34 cellular contexts compared by ENCODE assay signal in the genomic region with DNA sequence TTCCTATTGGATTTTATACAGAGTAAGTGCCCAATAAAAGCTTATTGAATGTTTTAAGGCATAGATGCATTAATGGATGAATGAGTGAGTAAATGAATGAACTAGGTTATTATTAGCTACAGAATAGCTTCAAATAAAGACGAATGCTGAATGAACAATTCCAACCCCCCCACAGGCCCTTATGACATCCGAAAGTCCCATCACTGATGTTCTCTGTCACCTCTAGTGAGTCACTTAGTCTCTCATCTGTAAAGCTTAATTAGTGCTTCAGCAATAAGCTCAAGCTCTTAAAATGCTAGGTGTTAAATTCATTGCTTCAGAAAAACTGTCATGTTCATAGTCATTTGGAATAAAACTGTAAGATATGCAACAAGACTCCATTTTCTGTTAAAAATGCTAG.
"Had no signal": no experiment of that assay in that cellular context is flagged by ENCODE, and none has a peak within 500 bp of the region (broad histone marks: within the 10 kb centered on the region; RNA-seq: fewer than 3 reads in every experiment).

No MANE protein-coding gene starts in this region.

- H3K36me3 ChIP-seq: MG63 had no signal

- H3K9me3 ChIP-seq: MG63 had no signal

- DNase-seq: Karpas-422, Kasumi-1, KG1, MG63, MM.1S, MV-4-11, NCI-H1048, NCI-H1092, NCI-H1092 treated with DMSO at 0.1 percent for 48 hours, NCI-H1105, NCI-H1105 treated with DMSO at 0.1 percent for 48 hours, NCI-H1417, NCI-H1417 treated with DMSO at 0.1 percent for 48 hours, NCI-H1436, NCI-H1436 treated with DMSO at 0.1 percent for 48 hours, NCI-H146, NCI-H1694, NCI-H1694 treated with DMSO at 0.1 percent for 48 hours, NCI-H187, NCI-H187 treated with DMSO at 0.1 percent for 48 hours, NCI-H1930, NCI-H2029, NCI-H2029 treated with DMSO at 0.1 percent for 48 hours, NCI-H2081, NCI-H2081 treated with DMSO at 0.1 percent for 48 hours, NCI-H2107, NCI-H2171, NCI-H2171 treated with DMSO at 0.1 percent for 48 hours, NCI-H2227 treated with DMSO at 0.1 percent for 48 hours, NCI-H226, NCI-H345, NCI-H446, NCI-H446 treated with DMSO at 0.1 percent for 48 hours had no signal

- H3K27me3 ChIP-seq: MG63 had no signal

- H3K9ac ChIP-seq: KMS-11 had no signal

- H3K27ac ChIP-seq: KMS-11 had no signal

- H3K4me2 ChIP-seq: KMS-11 had no signal

- H3K4me3 ChIP-seq: MG63 had no signal
